In the genomic region with DNA sequence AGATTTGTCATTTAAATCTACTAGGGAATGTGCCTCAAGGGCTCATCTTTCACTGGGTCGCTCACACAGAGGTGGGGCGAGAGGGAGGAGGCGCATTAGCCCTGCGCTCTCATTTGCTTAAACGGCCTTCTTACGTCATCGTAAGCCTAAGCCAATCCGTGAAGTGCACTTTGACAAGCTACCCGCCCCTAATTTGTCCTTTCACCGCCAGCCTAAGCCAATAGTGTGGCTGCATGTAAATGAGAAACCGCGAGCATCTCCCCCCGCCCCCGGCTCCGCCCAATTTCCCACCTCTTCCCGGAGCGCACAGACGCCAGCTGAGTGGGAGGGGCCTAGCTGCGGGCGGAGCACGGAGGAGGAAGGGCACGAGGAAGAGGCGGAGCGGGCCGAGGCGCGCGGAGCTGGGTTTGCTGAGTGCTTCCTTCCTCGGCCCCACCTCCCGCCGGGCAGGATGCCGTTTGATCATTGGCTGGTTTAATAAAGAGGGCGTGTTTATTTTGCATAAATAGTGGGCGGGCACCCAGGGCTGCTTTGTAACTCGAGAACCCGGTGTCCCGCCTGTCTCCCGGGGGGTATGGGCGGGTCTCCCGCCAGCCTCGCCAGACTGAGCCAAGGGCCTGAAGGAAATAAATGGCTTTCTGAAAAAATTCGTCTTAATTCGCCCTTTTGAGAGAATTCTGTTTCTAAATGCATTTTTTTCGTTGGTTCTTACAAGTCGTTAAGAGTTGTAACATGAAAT, we compare ENCODE assay signal across 1 cellular context.
TF ChIP-seq lines count a peak whose summit lies in the region.

No MANE protein-coding gene starts in this region.

TF ChIP-seq in IMR-90, 13 proteins besides CTCF, POLR2A, EP300 and RAD21 (continued from another document):
- TF ChIP-seq, protein P1, sequence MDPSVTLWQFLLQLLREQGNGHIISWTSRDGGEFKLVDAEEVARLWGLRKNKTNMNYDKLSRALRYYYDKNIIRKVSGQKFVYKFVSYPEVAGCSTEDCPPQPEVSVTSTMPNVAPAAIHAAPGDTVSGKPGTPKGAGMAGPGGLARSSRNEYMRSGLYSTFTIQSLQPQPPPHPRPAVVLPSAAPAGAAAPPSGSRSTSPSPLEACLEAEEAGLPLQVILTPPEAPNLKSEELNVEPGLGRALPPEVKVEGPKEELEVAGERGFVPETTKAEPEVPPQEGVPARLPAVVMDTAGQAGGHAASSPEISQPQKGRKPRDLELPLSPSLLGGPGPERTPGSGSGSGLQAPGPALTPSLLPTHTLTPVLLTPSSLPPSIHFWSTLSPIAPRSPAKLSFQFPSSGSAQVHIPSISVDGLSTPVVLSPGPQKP (IDR thresholded peaks at IDR 0.05; ENCODE audit: borderline replicate concordance, low read depth, low read length) = no peak
- TF ChIP-seq MAZ (IDR thresholded peaks at IDR 0.05; ENCODE audit: borderline replicate concordance, low read depth, low read length) = peak; percentile 96
- TF ChIP-seq NFE2L2 (IDR thresholded peaks at IDR 0.05; ENCODE audit: low read depth, low read length) = no peak
- no peak for TF ChIP-seq FOS (IDR thresholded peaks at IDR 0.05; ENCODE audit: low read depth, low read length)
- peak; percentile 90 for TF ChIP-seq CEBPB (IDR thresholded peaks at IDR 0.05; ENCODE audit: low read depth, low read length)
- TF ChIP-seq MXI1 (IDR thresholded peaks at IDR 0.05; ENCODE audit: borderline replicate concordance, low read depth, low read length) = peak; percentile 57; the same call in 1 of the 2 replicates
